Comparison of ENCODE assay signal across 15 cellular contexts in genomic region chr15:29736012-29736744, GRCh38.
DNase-seq lines count a peak whose midpoint lies in the region; ATAC-seq, FAIRE-seq and TF ChIP-seq lines count a peak whose summit lies in the region.
"Had no signal": no experiment of that assay in that cellular context is flagged by ENCODE, and none has a peak within 500 bp of the region (broad histone marks: within the 10 kb centered on the region; RNA-seq: fewer than 3 reads in every experiment).

No MANE protein-coding gene starts in this region.

- ATAC-seq in GM19035 (IDR thresholded peaks at IDR 0.05; ENCODE audit: unreplicated experiment) (peak; percentile 65), HG03565 (IDR thresholded peaks at IDR 0.05; ENCODE audit: unreplicated experiment) (peak; percentile 69), HG03354 (IDR thresholded peaks at IDR 0.05; ENCODE audit: poor library complexity, severe bottlenecking, unreplicated experiment) (no peak)
- no peak for ATAC-seq in stimulated activated memory B cell treated with anti-CD40 and anti-IgM and Interleukin-4, amounts not matched to agents 10 μg/mL and 1 μg/mL and 100 μg/mL, for 72 hours

- DNase-seq in ACHN (peak; percentile 8), brain microvascular endothelial cell (peak; percentile 24), NCI-H1417 (lab: John Stamatoyannopoulos, UW) (no peak), frontal cortex (ENCODE audit: low spot score in 2 of 2) (no peak)
- DNase-seq: activated CD4-positive, alpha-beta T cell treated with anti-CD3 and anti-CD28 coated beads, Interleukin-2, amount 50 U/mL, for 4 hours; C1 segment of cervical spinal cord; kidney; NCI-H2029 treated with DMSO at 0.1 percent for 48 hours had no signal

- in situ Hi-C loops in ACHN (cut with HindIII; ENCODE audit: low pct_ligation_motif_present, low pct_unique_long_range_greater_than_20kb, low sequenced_read_pairs) (no loop called here), brain microvascular endothelial cell (cut with HindIII; ENCODE audit: low pct_ligation_motif_present, low sequenced_read_pairs) (no loop called here)

- H3K9me3 Mint-ChIP-seq in stimulated activated memory B cell treated with anti-CD40 and anti-IgM and Interleukin-4, amounts not matched to agents 10 μg/mL and 1 μg/mL and 100 μg/mL, for 72 hours: no peaks in the 10 kb centered on the region

- no peak overlapping the region for H3K27ac ChIP-seq in brain microvascular endothelial cell
- H3K27ac ChIP-seq: parathyroid adenoma had no signal

- H3K36me3 ChIP-seq in brain microvascular endothelial cell (replicated peaks): peaks cover 31% of the 10 kb centered on the region

- no peak for TF ChIP-seq CTCF in brain microvascular endothelial cell (IDR thresholded peaks at IDR 0.05; ENCODE audit: low read depth, low read length, missing control alignments)

- H3K4me3 Mint-ChIP-seq in stimulated activated memory B cell treated with anti-CD40 and anti-IgM and Interleukin-4, amounts not matched to agents 10 μg/mL and 1 μg/mL and 100 μg/mL, for 72 hours: no peak overlapping the region

- no peaks in the 10 kb centered on the region for H3K27me3 ChIP-seq in brain microvascular endothelial cell (replicated peaks)
- H3K27me3 ChIP-seq: ascending aorta, thyroid gland had no signal

- H3K27ac Mint-ChIP-seq in stimulated activated memory B cell treated with anti-CD40 and anti-IgM and Interleukin-4, amounts not matched to agents 10 μg/mL and 1 μg/mL and 100 μg/mL, for 72 hours: no peak overlapping the region

- no peaks in the 10 kb centered on the region for H3K27me3 Mint-ChIP-seq in stimulated activated memory B cell treated with anti-CD40 and anti-IgM and Interleukin-4, amounts not matched to agents 10 μg/mL and 1 μg/mL and 100 μg/mL, for 72 hours

- no peak for FAIRE-seq in frontal cortex (lab: Jason Lieb, UNC)

- no peaks in the 10 kb centered on the region for H3K36me3 Mint-ChIP-seq in stimulated activated memory B cell treated with anti-CD40 and anti-IgM and Interleukin-4, amounts not matched to agents 10 μg/mL and 1 μg/mL and 100 μg/mL, for 72 hours

- H3K4me1 Mint-ChIP-seq in stimulated activated memory B cell treated with anti-CD40 and anti-IgM and Interleukin-4, amounts not matched to agents 10 μg/mL and 1 μg/mL and 100 μg/mL, for 72 hours: no peaks in the 10 kb centered on the region

- H3K4me3 ChIP-seq in brain microvascular endothelial cell (ENCODE audit: low read depth, low read length): no peak overlapping the region
- H3K4me3 ChIP-seq: ascending aorta, thyroid gland had no signal

Comparison
In these comparisons a context has a peak if more than half of its experiments do, and no peak if none do; other contexts are left out.
1. DNase-seq: peak in ACHN (single experiment) and brain microvascular endothelial cell (single experiment); none in NCI-H1417 (0 of 3) and frontal cortex (0 of 2).
2. ATAC-seq: peak in GM19035 (single experiment) and HG03565 (single experiment); none in stimulated activated memory B cell treated with anti-CD40 and anti-IgM and Interleukin-4, amounts not matched to agents 10 μg/mL and 1 μg/mL and 100 μg/mL, for 72 hours (single experiment) and HG03354 (single experiment).